ENCODE assay signal across 8 cellular contexts in the genomic region with DNA sequence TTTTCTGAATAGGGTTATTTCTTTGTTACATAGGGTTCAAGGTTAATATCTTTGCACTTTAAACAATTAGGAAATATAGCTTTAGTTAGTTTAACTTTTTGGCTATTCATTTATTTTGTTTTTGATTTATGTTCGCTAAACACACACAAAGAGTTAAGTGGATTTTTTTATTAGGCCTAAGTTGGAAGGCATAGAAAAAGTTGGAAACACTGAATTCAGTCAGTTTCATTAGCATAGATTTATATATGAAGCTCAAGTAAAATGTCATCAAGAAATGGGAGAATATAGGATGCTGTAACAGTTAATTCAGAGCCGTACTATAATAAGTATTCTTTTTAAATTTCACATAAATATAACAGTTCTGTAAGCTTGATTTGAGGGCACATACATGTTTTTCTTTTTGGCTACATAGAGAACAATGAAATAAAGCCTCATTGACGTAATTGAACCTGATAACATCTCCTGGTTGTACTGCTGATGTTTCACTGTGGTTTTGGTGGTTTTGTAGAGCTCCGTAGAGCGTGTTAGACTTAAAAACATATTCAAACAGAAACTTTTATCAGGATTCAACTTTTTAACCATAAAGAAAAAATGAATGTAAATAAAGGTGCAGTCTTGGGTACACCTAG.
DNase-seq lines count a peak whose midpoint lies in the region; ATAC-seq and TF ChIP-seq lines count a peak whose summit lies in the region.

No MANE protein-coding gene starts in this region.

- TF ChIP-seq CTCF in KMS-11 (conservative IDR thresholded peaks at IDR 0.05; ENCODE audit: low read depth, low read length) = no peak

- no peaks in the 10 kb centered on the region for H3K36me3 Mint-ChIP-seq in activated naive CD8-positive, alpha-beta T cell treated with anti-CD3 and anti-CD28 coated beads, Interleukin-2, amount 50 U/mL, for 24 hours (ENCODE audit: low read depth)

- H3K36me3 ChIP-seq in KMS-11 (ENCODE audit: insufficient read depth) = no peaks in the 10 kb centered on the region

- H3K9ac ChIP-seq in KMS-11 = peak overlapping the region; percentile 50

- H3K4me3 Mint-ChIP-seq in activated naive CD8-positive, alpha-beta T cell treated with anti-CD3 and anti-CD28 coated beads, Interleukin-2, amount 50 U/mL, for 24 hours = no peak overlapping the region

- H3K27me3 ChIP-seq in KMS-11 (ENCODE audit: insufficient read depth, low read depth) = no peaks in the 10 kb centered on the region

- H3K4me1 ChIP-seq in KMS-11 (ENCODE audit: low read depth, poor library complexity, severe bottlenecking) = peaks cover 98% of the 10 kb centered on the region

- H3K4me2 ChIP-seq in KMS-11 = peak overlapping the region; percentile 89

- peaks cover 2% of the 10 kb centered on the region for H3K27me3 Mint-ChIP-seq in activated naive CD8-positive, alpha-beta T cell treated with anti-CD3 and anti-CD28 coated beads, Interleukin-2, amount 50 U/mL, for 24 hours

- peak overlapping the region; percentile 89 for H3K27ac ChIP-seq in KMS-11

- no peak overlapping the region for H2AFZ ChIP-seq in KMS-11 (ENCODE audit: low read depth)

- peaks cover 59% of the 10 kb centered on the region for H3K4me1 Mint-ChIP-seq in activated naive CD8-positive, alpha-beta T cell treated with anti-CD3 and anti-CD28 coated beads, Interleukin-2, amount 50 U/mL, for 24 hours

- H3K79me2 ChIP-seq in KMS-11 (ENCODE audit: insufficient read depth, low read depth) = peaks cover 96% of the 10 kb centered on the region

- peak; percentile 96 for ATAC-seq in GM18502 (IDR thresholded peaks at IDR 0.05; ENCODE audit: poor library complexity, unreplicated experiment)
- peak; percentile 88 for ATAC-seq in GM21717 (IDR thresholded peaks at IDR 0.05; ENCODE audit: unreplicated experiment)
- peak; percentile 80 for ATAC-seq in activated naive CD8-positive, alpha-beta T cell treated with anti-CD3 and anti-CD28 coated beads, Interleukin-2, amount 50 U/mL, for 24 hours
- ATAC-seq in left colon = no peak

- H3K4me3 ChIP-seq in KMS-11 (IDR thresholded peaks at IDR 0.05; ENCODE audit: insufficient read depth, low read depth, low read length) = no peak overlapping the region

- intact Hi-C loops in left colon (cut with DNase I, micrococcal nuclease) = no loop called here

- H3K9me3 Mint-ChIP-seq in activated naive CD8-positive, alpha-beta T cell treated with anti-CD3 and anti-CD28 coated beads, Interleukin-2, amount 50 U/mL, for 24 hours = no peaks in the 10 kb centered on the region

- H3K27ac Mint-ChIP-seq in activated naive CD8-positive, alpha-beta T cell treated with anti-CD3 and anti-CD28 coated beads, Interleukin-2, amount 50 U/mL, for 24 hours = no peak overlapping the region

- no peaks in the 10 kb centered on the region for H4K20me1 ChIP-seq in KMS-11 (ENCODE audit: insufficient read depth)

- no peak for DNase-seq in activated naive CD8-positive, alpha-beta T cell treated with anti-CD3 and anti-CD28 coated beads, Interleukin-2, amount 50 U/mL, for 24 hours
- DNase-seq in HuH-7.5 (ENCODE audit: low spot score) (no peak), Ammon's horn (ENCODE audit: low spot score) (no peak), left colon (no peak), germinal center (ENCODE audit: low spot score) (no peak)
